In genomic region chrX:136028383-136028984, GRCh38 we compare ENCODE assay signal across 9 cellular contexts. TPM values are rescaled to one million over a fixed set of nuclear protein-coding genes. Genes with fewer than 3 reads are reported as not detected.
DNase-seq lines count a peak whose midpoint lies in the region; ATAC-seq and TF ChIP-seq lines count a peak whose summit lies in the region.
"Had no signal": no experiment of that assay in that cellular context is flagged by ENCODE, and none has a peak within 500 bp of the region (broad histone marks: within the 10 kb centered on the region; RNA-seq: fewer than 3 reads in every experiment).

No MANE protein-coding gene starts in this region.

- H3K4me3 ChIP-seq in colonic mucosa, result no peak overlapping the region
- H3K4me3 ChIP-seq in right lobe of liver, result no peak overlapping the region

- H3K36me3 ChIP-seq in colonic mucosa (no peaks in the 10 kb centered on the region), right lobe of liver (no peaks in the 10 kb centered on the region)

- no peaks in the 10 kb centered on the region for H3K4me1 ChIP-seq in colonic mucosa
- H3K4me1 ChIP-seq in right lobe of liver, result no peaks in the 10 kb centered on the region
- H3K4me1 ChIP-seq: Caco-2 had no signal

- no peaks in the 10 kb centered on the region for H3K9me3 ChIP-seq in colonic mucosa
- no peaks in the 10 kb centered on the region for H3K9me3 ChIP-seq in right lobe of liver
- H3K9me3 ChIP-seq: Caco-2 had no signal

- H3K27ac ChIP-seq in colonic mucosa, result no peak overlapping the region
- H3K27ac ChIP-seq in right lobe of liver, result no peak overlapping the region

- H3K9ac ChIP-seq in colonic mucosa (ENCODE audit: low read depth in 2 of 2, low read length in 2 of 2), result no peak overlapping the region

- TF ChIP-seq CTCF in colonic mucosa (IDR thresholded peaks at IDR 0.05) (peak; percentile 58), right lobe of liver (IDR thresholded peaks at IDR 0.05) (peak; percentile 66 to 79 (median 70))

- TF ChIP-seq POLR2A in right lobe of liver (IDR thresholded peaks at IDR 0.05), result no peak

- intact Hi-C loops in colonic mucosa (cut with DNase I) (loop anchor here (5.0 to 10.0 kb wide), 4 partner anchors 134 to 666 kb away; no protein-coding TSS in a partner anchor), right lobe of liver (cut with DNase I) (no loop called here)

- no peaks in the 10 kb centered on the region for H3K27me3 ChIP-seq in colonic mucosa
- no peaks in the 10 kb centered on the region for H3K27me3 ChIP-seq in right lobe of liver

- ATAC-seq in HG02938 (IDR thresholded peaks at IDR 0.05; ENCODE audit: unreplicated experiment) (peak; percentile 51), right lobe of liver (peak; percentile 66 to 82 (median 78))

- peak; percentile 26 for DNase-seq in NCI-H510A treated with DMSO at 0.1 percent for 48 hours (lab: John Stamatoyannopoulos, UW)
- no peak for DNase-seq in NCI-H510A (lab: John Stamatoyannopoulos, UW)
- DNase-seq in NCI-H82 treated with DMSO at 0.1 percent for 48 hours (lab: John Stamatoyannopoulos, UW; ENCODE audit: unreplicated experiment), result peak; percentile 11
- DNase-seq in colonic mucosa, result no peak
- no peak for DNase-seq in right lobe of liver
- no peak for DNase-seq in effector CD8-positive, alpha-beta T cell (lab: John Stamatoyannopoulos, UW)
- no peak for DNase-seq in stimulated activated CD4-positive, alpha-beta T cell treated with anti-CD3 and anti-CD28 coated beads, Interleukin-4, amount 100 ng/mL, for 1 hour

RNA-seq across cellular contexts. Expression of gene SLC9A6, which starts 43.2 kb away (rescaled TPM):
- total RNA-seq in colonic mucosa, result 10 to 100 TPM; 12.7 to 16.6 TPM
- 1 to 10 TPM; 3.6 to 7.6 (median 4.9) TPM for total RNA-seq in right lobe of liver

RNA-seq across cellular contexts. Expression of gene MMGT1, which starts 54.7 kb away (rescaled TPM):
- total RNA-seq in colonic mucosa, result 10 to 100 TPM; 23.9 to 26.9 TPM
- 1 to 10 TPM; 4.4 to 7.4 (median 6.4) TPM for total RNA-seq in right lobe of liver

Comparison
In these comparisons a context has a peak if more than half of its experiments do, and no peak if none do; other contexts are left out.
1. DNase-seq: peak in NCI-H510A treated with DMSO at 0.1 percent for 48 hours (single experiment) and NCI-H82 treated with DMSO at 0.1 percent for 48 hours (single experiment); none in NCI-H510A (single experiment), colonic mucosa (single experiment), right lobe of liver (0 of 3), effector CD8-positive, alpha-beta T cell (single experiment) and stimulated activated CD4-positive, alpha-beta T cell treated with anti-CD3 and anti-CD28 coated beads, Interleukin-4, amount 100 ng/mL, for 1 hour (single experiment).